12 cellular contexts compared by ENCODE assay signal in the genomic region with DNA sequence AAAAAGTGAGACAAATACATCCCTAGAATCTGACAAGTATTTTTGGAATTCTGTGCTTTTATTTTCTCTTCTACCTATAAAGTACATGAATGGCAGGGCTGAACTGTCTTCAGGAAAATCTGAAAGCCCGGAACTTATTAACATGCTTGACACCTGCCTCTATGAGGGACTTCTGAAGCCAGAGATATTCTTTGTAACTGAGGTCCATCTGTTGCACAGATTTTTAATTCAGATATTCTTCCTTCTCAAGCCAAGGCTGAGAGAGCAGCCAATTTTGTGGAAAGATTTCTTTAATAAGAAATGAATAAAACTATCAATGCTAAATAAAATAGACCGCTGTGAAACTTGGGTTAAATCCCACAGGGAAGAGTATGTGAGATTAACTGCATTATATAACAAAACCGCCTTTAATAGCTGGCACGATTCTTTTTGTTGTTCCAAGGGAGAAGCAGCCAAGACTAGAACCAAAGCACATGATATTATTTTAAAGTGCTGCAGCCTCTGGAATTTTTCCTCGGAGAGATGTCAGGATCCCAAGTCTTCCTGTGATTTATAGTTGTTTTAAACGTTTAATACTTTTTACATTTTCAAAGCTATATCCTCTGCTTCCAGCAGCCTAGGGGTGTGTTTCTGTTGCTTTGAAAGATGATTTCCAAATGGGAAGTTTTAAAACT.
A peak's percentile ranks its signal among the peaks of the same experiment; 100 is the strongest.
DNase-seq lines count a peak whose midpoint lies in the region; ATAC-seq and TF ChIP-seq lines count a peak whose summit lies in the region.
"Had no signal": no experiment of that assay in that cellular context is flagged by ENCODE, and none has a peak within 500 bp of the region (broad histone marks: within the 10 kb centered on the region; RNA-seq: fewer than 3 reads in every experiment).

No MANE protein-coding gene starts in this region.

- no peaks in the 10 kb centered on the region for H3K27me3 ChIP-seq in right atrium auricular region
- H3K27me3 ChIP-seq in stomach, result no peaks in the 10 kb centered on the region
- no peaks in the 10 kb centered on the region for H3K27me3 ChIP-seq in CD4-positive, alpha-beta memory T cell (ENCODE audit: insufficient read depth, low read length)
- no peaks in the 10 kb centered on the region for H3K27me3 ChIP-seq in smooth muscle cell (ENCODE audit: low read depth)
- H3K27me3 ChIP-seq: SJSA1 had no signal

- no peak for TF ChIP-seq EP300 in stomach (IDR thresholded peaks at IDR 0.05)

- in situ Hi-C loops in G401 (cut with HindIII; ENCODE audit: low sequenced_read_pairs), result no loop called here

- DNase-seq in G401 (ENCODE audit: low spot score), result peak; percentile 72
- no peak for DNase-seq in right atrium auricular region (ENCODE audit: low spot score)
- DNase-seq in stomach, result no peak
- DNase-seq in CD4-positive, alpha-beta memory T cell, result no peak
- DNase-seq in smooth muscle cell (lab: John Stamatoyannopoulos, UW; ENCODE audit: unreplicated experiment), result no peak
- DNase-seq: CD4-positive, CD25-positive, alpha-beta regulatory T cell; NCI-H1417; NCI-H82 had no signal

- H3K36me3 ChIP-seq in right atrium auricular region (no peaks in the 10 kb centered on the region), stomach (no peaks in the 10 kb centered on the region), smooth muscle cell (ENCODE audit: low read depth) (no peaks in the 10 kb centered on the region)
- H3K36me3 ChIP-seq in CD4-positive, alpha-beta memory T cell (ENCODE audit: insufficient read depth, low read length), result no peaks in the 10 kb centered on the region
- H3K36me3 ChIP-seq: SJSA1 had no signal

- CTCF ChIA-PET in CD4-positive, alpha-beta memory T cell (lab: Charles Lee; ENCODE audit: partially characterized antibody), result interaction anchor here (0.8 kb wide), 1 partner anchor 275 kb away, joined by 3 read pairs; no protein-coding TSS in a partner anchor

- H3K27ac ChIP-seq in right atrium auricular region, result peak overlapping the region; percentile 40 to 72
- peak overlapping the region in 4 of 5 donors; percentile 18 to 58 (median 23) for H3K27ac ChIP-seq in stomach
- no peak overlapping the region for H3K27ac ChIP-seq in CD4-positive, alpha-beta memory T cell (ENCODE audit: low read depth, low read length)
- no peak overlapping the region for H3K27ac ChIP-seq in smooth muscle cell (ENCODE audit: low read depth)
- H3K27ac ChIP-seq: SJSA1 had no signal

- no peaks in the 10 kb centered on the region for H3K79me2 ChIP-seq in smooth muscle cell (ENCODE audit: low read depth)

- H2AFZ ChIP-seq in smooth muscle cell (ENCODE audit: low read depth), result no peak overlapping the region

- peaks cover 34% of the 10 kb centered on the region for H3K4me1 Mint-ChIP-seq in brain
- H3K4me1 Mint-ChIP-seq in CD4-positive, alpha-beta memory T cell, result peaks cover 0 to 4% (median 0%) of the 10 kb centered on the region in 4 donors

- no peak overlapping the region for H3K4me2 ChIP-seq in smooth muscle cell

- H3K9me3 ChIP-seq in right atrium auricular region (no peaks in the 10 kb centered on the region), stomach (no peaks in the 10 kb centered on the region), smooth muscle cell (replicated peaks; ENCODE audit: low read depth) (no peaks in the 10 kb centered on the region)
- H3K9me3 ChIP-seq in CD4-positive, alpha-beta memory T cell (ENCODE audit: control insufficient read depth in 1 of 2, low read length in 2 of 2), result no peaks in the 10 kb centered on the region
- H3K9me3 ChIP-seq: SJSA1 had no signal

- H3K4me3 ChIP-seq in right atrium auricular region, result no peak overlapping the region
- no peak overlapping the region for H3K4me3 ChIP-seq in stomach
- no peak overlapping the region for H3K4me3 ChIP-seq in CD4-positive, alpha-beta memory T cell (ENCODE audit: low read length in 2 of 2)
- H3K4me3 ChIP-seq in smooth muscle cell, result no peak overlapping the region
- H3K4me3 ChIP-seq: SJSA1 had no signal

- 19 to 35% (median 22%) methylated on average over 6 of the region's 6 CpGs for WGBS in stomach, 5 donors
- 79% methylated on average over 6 of the region's 6 CpGs for WGBS in smooth muscle cell (ENCODE audit: low lambda C conversion rate)

- H3F3A ChIP-seq in smooth muscle cell (ENCODE audit: low read depth), result no peaks in the 10 kb centered on the region

- TF ChIP-seq CTCF in brain (conservative IDR thresholded peaks at IDR 0.05) (no peak), right atrium auricular region (IDR thresholded peaks at IDR 0.05) (no peak), stomach (IDR thresholded peaks at IDR 0.05) (no peak), smooth muscle cell (IDR thresholded peaks at IDR 0.05; ENCODE audit: borderline replicate concordance, insufficient read depth, poor library complexity, severe bottlenecking) (no peak)

- no peak for ATAC-seq in HG03045 (IDR thresholded peaks at IDR 0.05; ENCODE audit: unreplicated experiment)
- ATAC-seq in HG02623 (IDR thresholded peaks at IDR 0.05; ENCODE audit: unreplicated experiment), result no peak

- H3K4me3 Mint-ChIP-seq in brain, result peak overlapping the region in 4 of 5 experiments; percentile 5 to 45 (median 16)
- H3K4me3 Mint-ChIP-seq in CD4-positive, alpha-beta memory T cell, result no peak overlapping the region
- H3K4me3 Mint-ChIP-seq: CD4-positive, CD25-positive, alpha-beta regulatory T cell had no signal

- no peak overlapping the region for H3K9ac ChIP-seq in smooth muscle cell (ENCODE audit: low read depth)

- peaks cover 0 to 65% of the 10 kb centered on the region in 2 donors for H3K4me1 ChIP-seq in right atrium auricular region
- H3K4me1 ChIP-seq in stomach, result peaks cover 6 to 40% (median 17%) of the 10 kb centered on the region in 4 donors
- H3K4me1 ChIP-seq in CD4-positive, alpha-beta memory T cell (ENCODE audit: insufficient read depth, low read length), result no peaks in the 10 kb centered on the region
- peaks cover 7% of the 10 kb centered on the region for H3K4me1 ChIP-seq in smooth muscle cell (ENCODE audit: low read depth)

- POLR2A ChIA-PET in CD4-positive, alpha-beta memory T cell (lab: Charles Lee; ENCODE audit: partially characterized antibody), result no interaction called here

- no peak for TF ChIP-seq POLR2A in stomach (IDR thresholded peaks at IDR 0.05)

- peak overlapping the region in 3 of 5 experiments; percentile 45 to 75 (median 61) for H3K27ac Mint-ChIP-seq in brain
- no peak overlapping the region for H3K27ac Mint-ChIP-seq in CD4-positive, alpha-beta memory T cell
- H3K27ac Mint-ChIP-seq: CD4-positive, CD25-positive, alpha-beta regulatory T cell had no signal

- no peaks in the 10 kb centered on the region for H3K27me3 Mint-ChIP-seq in brain
- no peaks in the 10 kb centered on the region for H3K27me3 Mint-ChIP-seq in CD4-positive, alpha-beta memory T cell
- H3K27me3 Mint-ChIP-seq: CD4-positive, CD25-positive, alpha-beta regulatory T cell had no signal

- no peaks in the 10 kb centered on the region for H4K20me1 ChIP-seq in smooth muscle cell (ENCODE audit: low read depth)

- H3K36me3 Mint-ChIP-seq in brain, result no peaks in the 10 kb centered on the region
- H3K36me3 Mint-ChIP-seq in CD4-positive, alpha-beta memory T cell, result no peaks in the 10 kb centered on the region

- intact Hi-C loops in stomach (cut with DNase I; ENCODE audit: low total_unique reads), result no loop called here
- intact Hi-C loops in CD4-positive, alpha-beta memory T cell (cut with micrococcal nuclease), result no loop called here

- H3K9me3 Mint-ChIP-seq in brain, result no peaks in the 10 kb centered on the region
- peaks cover 0 to 3% (median 0%) of the 10 kb centered on the region in 8 donors for H3K9me3 Mint-ChIP-seq in CD4-positive, alpha-beta memory T cell
- H3K9me3 Mint-ChIP-seq: CD4-positive, CD25-positive, alpha-beta regulatory T cell had no signal

Comparison
In these comparisons a context has a peak if more than half of its experiments do, and no peak if none do; other contexts are left out.
1. H3K27ac Mint-ChIP-seq: peak in brain (3 of 5); none in CD4-positive, alpha-beta memory T cell (0 of 7).
2. H3K4me3 Mint-ChIP-seq: peak in brain (4 of 5); none in CD4-positive, alpha-beta memory T cell (0 of 8).
3. H3K27ac ChIP-seq: peak in right atrium auricular region (2 of 2) and stomach (4 of 5); none in CD4-positive, alpha-beta memory T cell (single experiment) and smooth muscle cell (single experiment).